In genomic region chr17:50280068-50280467, GRCh38 we compare ENCODE assay signal across 1 cellular context.
TF ChIP-seq lines count a peak whose summit lies in the region.

No MANE protein-coding gene starts in this region.

TF ChIP-seq in WTC11, 78 proteins besides CTCF, POLR2A, EP300 and RAD21 (continued from another document):
- TF ChIP-seq, protein P1, sequence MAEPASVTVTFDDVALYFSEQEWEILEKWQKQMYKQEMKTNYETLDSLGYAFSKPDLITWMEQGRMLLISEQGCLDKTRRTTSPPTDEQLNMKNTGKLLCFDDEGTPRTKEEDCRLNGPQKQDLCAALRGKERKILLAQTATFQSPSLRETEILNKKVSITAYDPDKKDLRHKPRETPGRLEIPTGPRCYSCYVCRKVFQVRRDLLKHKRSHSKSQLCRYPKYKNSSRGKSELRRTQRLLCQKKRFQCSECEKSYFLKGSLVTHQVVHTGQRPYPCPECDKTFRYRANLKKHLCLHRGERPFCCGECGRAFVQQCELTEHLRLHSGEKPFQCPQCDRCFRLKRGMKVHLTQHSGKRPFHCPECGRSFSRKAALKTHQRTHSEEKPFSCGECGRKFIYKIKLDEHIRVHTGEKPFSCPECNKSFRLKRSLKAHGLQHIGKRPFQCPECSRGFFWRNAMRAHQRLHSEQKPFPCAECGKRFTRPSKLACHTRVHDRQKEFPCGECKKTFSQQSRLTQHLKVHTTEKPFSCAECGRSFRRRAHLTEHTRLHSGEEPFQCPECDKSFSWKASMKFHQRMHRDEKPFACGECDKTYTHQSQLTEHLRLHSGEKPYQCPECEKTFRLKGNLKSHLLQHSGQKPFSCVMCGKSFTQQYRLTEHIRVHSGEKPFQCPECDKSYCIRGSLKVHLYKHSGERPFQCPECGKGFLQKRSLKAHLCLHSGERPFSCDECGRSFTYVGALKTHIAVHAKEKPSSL (CRISPR knock-in tag; conservative IDR thresholded peaks at IDR 0.05) = no peak
- TF ChIP-seq, protein P2, sequence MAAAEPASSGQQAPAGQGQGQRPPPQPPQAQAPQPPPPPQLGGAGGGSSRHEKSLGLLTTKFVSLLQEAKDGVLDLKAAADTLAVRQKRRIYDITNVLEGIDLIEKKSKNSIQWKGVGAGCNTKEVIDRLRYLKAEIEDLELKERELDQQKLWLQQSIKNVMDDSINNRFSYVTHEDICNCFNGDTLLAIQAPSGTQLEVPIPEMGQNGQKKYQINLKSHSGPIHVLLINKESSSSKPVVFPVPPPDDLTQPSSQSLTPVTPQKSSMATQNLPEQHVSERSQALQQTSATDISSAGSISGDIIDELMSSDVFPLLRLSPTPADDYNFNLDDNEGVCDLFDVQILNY (CRISPR knock-in tag; IDR thresholded peaks at IDR 0.05) = no peak
- TF ChIP-seq ZNF232 (CRISPR knock-in tag; IDR thresholded peaks at IDR 0.05) (no peak), IRF2 (CRISPR knock-in tag; IDR thresholded peaks at IDR 0.05; ENCODE audit: borderline replicate concordance, low read depth) (no peak), JUN (CRISPR knock-in tag; IDR thresholded peaks at IDR 0.05) (no peak)
TF ChIP-seq in WTC11: peak in this region for 0.
